1 cellular context compared by ENCODE assay signal in genomic region chr5:159262859-159263568, GRCh38.
TF ChIP-seq lines count a peak whose summit lies in the region.

Gene UBLCP1 (plus strand): TSS chr5:159263290. CDS start chr5:159268916, 5,626 bp downstream.

TF ChIP-seq in K562, 482 proteins besides CTCF, POLR2A, EP300 and RAD21 (continued from another document and continues in another):
- TF ChIP-seq ZNF592 (IDR thresholded peaks at IDR 0.05): 0 out of 2 replicates have a peak, but pooled peaks have one; percentile 51
- no peak for TF ChIP-seq CBFA2T3 (IDR thresholded peaks at IDR 0.05)
- TF ChIP-seq ZBTB8A (IDR thresholded peaks at IDR 0.05; ENCODE audit: partially characterized antibody): no peak
- no peak for TF ChIP-seq ARNT (IDR thresholded peaks at IDR 0.05)
- TF ChIP-seq KAT2B (IDR thresholded peaks at IDR 0.05; ENCODE audit: low read depth, low read length): no peak
- no peak for TF ChIP-seq CHD2 (IDR thresholded peaks at IDR 0.05; ENCODE audit: low read depth, low read length)
- no peak for TF ChIP-seq THAP12 (CRISPR knock-in tag; IDR thresholded peaks at IDR 0.05)
- TF ChIP-seq ZNF324 (CRISPR knock-in tag; IDR thresholded peaks at IDR 0.05): no peak
- no peak for TF ChIP-seq ZNF740 (CRISPR knock-in tag; IDR thresholded peaks at IDR 0.05)
- no peak for TF ChIP-seq ZNF740 (tag; IDR thresholded peaks at IDR 0.05)
- no peak for TF ChIP-seq NFXL1 (CRISPR knock-in tag; IDR thresholded peaks at IDR 0.05)
- no peak for TF ChIP-seq GATAD2A (IDR thresholded peaks at IDR 0.05)
- no peak for TF ChIP-seq ARHGAP35 (IDR thresholded peaks at IDR 0.05; ENCODE audit: partially characterized antibody)
- TF ChIP-seq ZSCAN32 (CRISPR knock-in tag; IDR thresholded peaks at IDR 0.05): no peak
- no peak for TF ChIP-seq SNIP1 (IDR thresholded peaks at IDR 0.05; ENCODE audit: low read depth)
- TF ChIP-seq CBFB (CRISPR knock-in tag; IDR thresholded peaks at IDR 0.05): 0 out of 2 replicates have a peak, but pooled peaks have one; percentile 7
- TF ChIP-seq TCF15 (CRISPR knock-in tag; IDR thresholded peaks at IDR 0.05): no peak
- TF ChIP-seq SAFB (IDR thresholded peaks at IDR 0.05; ENCODE audit: borderline replicate concordance, low read depth, low read length): no peak
- no peak for TF ChIP-seq ZNF146 (CRISPR knock-in tag; IDR thresholded peaks at IDR 0.05; ENCODE audit: unreplicated experiment)
- no peak; the same call in 1 of the 2 replicates for TF ChIP-seq POLR2AphosphoS2 (IDR thresholded peaks at IDR 0.05; ENCODE audit: low read length)
- TF ChIP-seq RREB1 (CRISPR knock-in tag; IDR thresholded peaks at IDR 0.05): no peak
- no peak for TF ChIP-seq ZNF699 (CRISPR knock-in tag; IDR thresholded peaks at IDR 0.05; ENCODE audit: insufficient replicate concordance)
- no peak for TF ChIP-seq ZNF785 (CRISPR knock-in tag; IDR thresholded peaks at IDR 0.05)
- peak; percentile 52 for TF ChIP-seq PRDM10 (IDR thresholded peaks at IDR 0.05; ENCODE audit: partially characterized antibody)
- no peak for TF ChIP-seq HDAC2 (IDR thresholded peaks at IDR 0.05)
- no peak for TF ChIP-seq ZNF436 (CRISPR knock-in tag; IDR thresholded peaks at IDR 0.05)
- no peak for TF ChIP-seq ZNF583 (CRISPR knock-in tag; IDR thresholded peaks at IDR 0.05)
- TF ChIP-seq ZNF717 (CRISPR knock-in tag; IDR thresholded peaks at IDR 0.05): no peak
- 0 out of 2 replicates have a peak, but pooled peaks have one; percentile 65 for TF ChIP-seq NR2C2 (CRISPR knock-in tag; IDR thresholded peaks at IDR 0.05)
- peak; percentile 86 for TF ChIP-seq NR2C2 (tag; IDR thresholded peaks at IDR 0.05)
- no peak for TF ChIP-seq XRCC5 (IDR thresholded peaks at IDR 0.05; ENCODE audit: low read depth, low read length)
- TF ChIP-seq RBM39 (optimal IDR thresholded peaks at IDR 0.05; ENCODE audit: low read depth, low read length): no peak
- TF ChIP-seq ILK (tag; IDR thresholded peaks at IDR 0.05; ENCODE audit: borderline replicate concordance, low read depth): no peak
- no peak for TF ChIP-seq ZNF217 (CRISPR knock-in tag; IDR thresholded peaks at IDR 0.05)
- TF ChIP-seq NFIC (IDR thresholded peaks at IDR 0.05): peak; percentile 38; the same call in 1 of the 2 replicates
- no peak for TF ChIP-seq TBL1XR1 (IDR thresholded peaks at IDR 0.05; ENCODE audit: low read length in 2 of 2)
- TF ChIP-seq KLF6 (CRISPR knock-in tag; IDR thresholded peaks at IDR 0.05; ENCODE audit: borderline replicate concordance): no peak
- no peak; the same call in 1 of the 2 replicates for TF ChIP-seq ZNF143 (CRISPR knock-in tag; IDR thresholded peaks at IDR 0.05)
- no peak for TF ChIP-seq IRF9 (tag; IDR thresholded peaks at IDR 0.05)
- TF ChIP-seq STAT5B (CRISPR knock-in tag; IDR thresholded peaks at IDR 0.05): no peak
- TF ChIP-seq NFYB (IDR thresholded peaks at IDR 0.05; ENCODE audit: extremely low read depth, insufficient read length): no peak
- no peak for TF ChIP-seq SMARCE1 (IDR thresholded peaks at IDR 0.05)
- TF ChIP-seq POLR2AphosphoS5 (IDR thresholded peaks at IDR 0.05; ENCODE audit: control insufficient read depth, insufficient read depth, low read depth, low read length): peak; percentile 85; the same call in 1 of the 2 replicates
- TF ChIP-seq MAFG (tag; conservative IDR thresholded peaks at IDR 0.05): no peak
- TF ChIP-seq BRD9 (IDR thresholded peaks at IDR 0.05; ENCODE audit: low read depth, partially characterized antibody): no peak
- TF ChIP-seq USF1 (CRISPR knock-in tag; IDR thresholded peaks at IDR 0.05): no peak
- no peak for TF ChIP-seq MCM7 (IDR thresholded peaks at IDR 0.05)
- no peak for TF ChIP-seq TCF3 (CRISPR knock-in tag; IDR thresholded peaks at IDR 0.05)
- TF ChIP-seq MTA1 (IDR thresholded peaks at IDR 0.05; ENCODE audit: borderline replicate concordance): no peak
- no peak; the same call in 1 of the 2 replicates for TF ChIP-seq SMAD4 (CRISPR knock-in tag; conservative IDR thresholded peaks at IDR 0.05)
- peak; percentile 84 for TF ChIP-seq TAF9B (IDR thresholded peaks at IDR 0.05; ENCODE audit: partially characterized antibody)
